In the genomic region with DNA sequence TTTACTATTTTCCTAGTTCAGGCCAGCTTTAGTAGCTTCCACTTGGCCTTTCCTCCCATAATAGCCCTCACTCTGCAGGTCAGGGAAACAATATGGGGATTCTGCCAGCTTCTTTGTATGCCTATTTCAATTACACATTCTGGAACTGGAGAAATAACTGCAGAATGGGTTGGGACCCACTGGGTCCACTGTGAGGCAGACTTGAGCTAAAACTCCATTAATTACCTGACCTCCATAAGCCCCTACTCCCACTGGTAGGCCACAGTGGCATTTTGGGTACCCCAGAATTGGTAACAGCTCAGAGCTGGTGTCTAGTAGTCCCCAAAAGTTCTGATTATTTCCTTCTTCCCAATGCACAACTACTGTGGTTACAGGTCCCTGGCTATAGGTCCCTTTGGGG, we compare ENCODE assay signal across 23 cellular contexts. TPM values are rescaled to one million over a fixed set of nuclear protein-coding genes. Genes with fewer than 3 reads are reported as not detected.
A peak's percentile ranks its signal among the peaks of the same experiment; 100 is the strongest.
DNase-seq lines count a peak whose midpoint lies in the region; ATAC-seq, FAIRE-seq and TF ChIP-seq lines count a peak whose summit lies in the region.
"Had no signal": no experiment of that assay in that cellular context is flagged by ENCODE, and none has a peak within 500 bp of the region (broad histone marks: within the 10 kb centered on the region; RNA-seq: fewer than 3 reads in every experiment).

No MANE protein-coding gene starts in this region.

- H3K79me2 ChIP-seq in DOHH2 (ENCODE audit: control insufficient read depth, low read length) (no peaks in the 10 kb centered on the region), GM12878 (ENCODE audit: control insufficient read depth, insufficient read depth, low read length) (no peaks in the 10 kb centered on the region), HepG2 (ENCODE audit: insufficient read depth, low read length) (no peaks in the 10 kb centered on the region)

- no peak overlapping the region for H3K9ac ChIP-seq in GM12878 (ENCODE audit: control insufficient read depth, insufficient read depth, low read length)
- no peak overlapping the region for H3K9ac ChIP-seq in HepG2 (ENCODE audit: insufficient read depth, low read depth, low read length)

- H3K4me3 Mint-ChIP-seq in endothelial cell (ENCODE audit: unreplicated experiment): no peak overlapping the region
- H3K4me3 Mint-ChIP-seq: activated naive CD8-positive, alpha-beta T cell; B cell; dendritic cell treated with granulocyte-macrophage colony-stimulating factor and Interleukin-4, amounts not matched to agents 40 ng/mL and 50 ng/mL, for 4 days; neural crest cell had no signal

- in situ Hi-C loops in GM12878 (cut with MboI): no loop called here
- in situ Hi-C loops in HepG2 (cut with HindIII; ENCODE audit: extremely low pct_ligation_motif_present, low pct_unique_long_range_greater_than_20kb): no loop called here

- H3K27ac ChIP-seq in DOHH2 (ENCODE audit: low read depth, low read length): no peak overlapping the region
- H3K27ac ChIP-seq in GM12878 (ENCODE audit: control insufficient read depth, insufficient read depth): no peak overlapping the region
- H3K27ac ChIP-seq in HepG2 (ENCODE audit: extremely low read length, insufficient read depth, low read length): no peak overlapping the region
- H3K27ac ChIP-seq: body of pancreas, epithelial cell of prostate, SK-N-MC, stomach had no signal

- TF ChIP-seq POLR2A in GM12878 (IDR thresholded peaks at IDR 0.05; ENCODE audit: low read depth, low read length): no peak
- no peak for TF ChIP-seq POLR2A in HepG2 (IDR thresholded peaks at IDR 0.05; ENCODE audit: insufficient read depth in 1 of 2, low read depth in 2 of 2, low read length in 2 of 2)

- H3K4me2 ChIP-seq in DOHH2 (ENCODE audit: low read length) (no peak overlapping the region), GM12878 (ENCODE audit: control insufficient read depth, insufficient read depth) (no peak overlapping the region), HepG2 (ENCODE audit: low read depth, low read length) (no peak overlapping the region)
- H3K4me2 ChIP-seq: smooth muscle cell had no signal

- H4K20me1 ChIP-seq in DOHH2 (ENCODE audit: control insufficient read depth, insufficient read depth, low read depth, low read length): no peaks in the 10 kb centered on the region
- H4K20me1 ChIP-seq in GM12878 (ENCODE audit: control insufficient read depth, insufficient read depth): no peaks in the 10 kb centered on the region
- H4K20me1 ChIP-seq in HepG2 (ENCODE audit: insufficient read depth, low read length): no peaks in the 10 kb centered on the region

- SMC1A ChIA-PET in GM12878 (lab: Charles Lee; ENCODE audit: uncharacterized antibody, unreplicated experiment): interaction anchor here (0.9 to 3.1 kb wide), 11 partner anchors 9 to 191 kb away, joined by 3 to 47 read pairs (median 5); partner anchors contain the start of gene CNEP1R1

- H3K4me3 ChIP-seq in DOHH2 (ENCODE audit: low read length) (no peak overlapping the region), GM12875 (ENCODE audit: low read depth, low read length) (no peak overlapping the region), GM12878 (no peak overlapping the region), HepG2 (replicated peaks in 1 of 3; ENCODE audit: insufficient read depth in 1 of 3, low read depth in 2 of 3, low read length in 3 of 3) (no peak overlapping the region)
- H3K4me3 ChIP-seq: body of pancreas, SK-N-MC, smooth muscle cell, stomach had no signal

- H3K4me1 Mint-ChIP-seq in endothelial cell (ENCODE audit: unreplicated experiment): no peaks in the 10 kb centered on the region
- H3K4me1 Mint-ChIP-seq: B cell, neural crest cell had no signal

- no peak for FAIRE-seq in GM12878 (lab: Jason Lieb, UNC)
- no peak for FAIRE-seq in HepG2 (lab: Jason Lieb, UNC)
- FAIRE-seq: H54 had no signal

- TF ChIP-seq CTCF in DOHH2 (IDR thresholded peaks at IDR 0.05; ENCODE audit: low read depth, low read length, poor library complexity, severe bottlenecking): peak; percentile 26
- peak; percentile 29; the same call in 1 of the 2 replicates for TF ChIP-seq CTCF in GM12875 (IDR thresholded peaks at IDR 0.05; ENCODE audit: borderline replicate concordance, insufficient read depth, low read depth, low read length)
- peak in 2 of 3 experiments; percentile 6 to 23; a peak in 1 of 6 replicates for TF ChIP-seq CTCF in GM12878 (IDR thresholded peaks at IDR 0.05 in 2 of 3, conservative IDR thresholded peaks at IDR 0.05 in 1 of 3; ENCODE audit: control insufficient read depth in 2 of 3, extremely low read depth in 1 of 3, insufficient read depth in 1 of 3, low read depth in 3 of 3, low read length in 3 of 3)
- TF ChIP-seq CTCF in HepG2 (CRISPR knock-in tag; IDR thresholded peaks at IDR 0.05): peak; percentile 36
- TF ChIP-seq CTCF in endothelial cell (IDR thresholded peaks at IDR 0.05; ENCODE audit: unreplicated experiment): no peak

- POLR2A ChIA-PET in GM12878 (lab: Charles Lee): interaction anchor here (0.9 kb wide), 1 partner anchor 9 kb away, joined by 5 read pairs; no protein-coding TSS in a partner anchor
- POLR2A ChIA-PET in HepG2 (lab: Yijun Ruan, JAX): no interaction called here

- H3K27ac Mint-ChIP-seq in endothelial cell (ENCODE audit: unreplicated experiment): no peak overlapping the region
- H3K27ac Mint-ChIP-seq: activated naive CD8-positive, alpha-beta T cell; B cell; dendritic cell treated with granulocyte-macrophage colony-stimulating factor and Interleukin-4, amounts not matched to agents 40 ng/mL and 50 ng/mL, for 4 days had no signal

- no peaks in the 10 kb centered on the region for H3F3A ChIP-seq in DOHH2 (ENCODE audit: control insufficient read depth, insufficient read depth)

- H3K9me2 ChIP-seq in DOHH2 (replicated peaks; ENCODE audit: control insufficient read depth, low read length): no peaks in the 10 kb centered on the region

- DNase-seq in GM12878 (ENCODE audit: low read depth, low spot score) (no peak), HepG2 (ENCODE audit: low spot score) (no peak), endothelial cell (ENCODE audit: low spot score) (no peak)
- DNase-seq: body of pancreas; left cardiac atrium; NCI-H1436 treated with DMSO at 0.1 percent for 48 hours; NCI-H774; stimulated activated CD4-positive, alpha-beta T cell treated with anti-CD3 and anti-CD28 coated beads, Interleukin-4, amount 100 ng/mL, for 24 hours; stomach; T-helper 9 cell; trophoblast cell had no signal

- H3K27me3 ChIP-seq in DOHH2 (ENCODE audit: control insufficient read depth, low read length) (peaks cover 6% of the 10 kb centered on the region; the same call in 1 of the 2 replicates), GM12878 (replicated peaks in 1 of 2; ENCODE audit: control insufficient read depth in 2 of 2, insufficient read depth in 2 of 2, low read length in 1 of 2) (no peaks in the 10 kb centered on the region), HepG2 (ENCODE audit: control insufficient read depth in 1 of 2, insufficient read depth in 2 of 2, low read length in 2 of 2) (peaks cover 1 to 10% of the 10 kb centered on the region in 2 experiments; a peak in 3 of 5 replicates)
- H3K27me3 ChIP-seq: body of pancreas, stomach had no signal

- RAD21 ChIA-PET in GM12878 (lab: Charles Lee; ENCODE audit: unreplicated experiment): interaction anchor here (1.0 to 1.3 kb wide), 4 partner anchors 15 to 75 kb away, joined by 3 to 26 read pairs (median 4); no protein-coding TSS in a partner anchor

- no peaks in the 10 kb centered on the region for H3K4me1 ChIP-seq in DOHH2 (ENCODE audit: control insufficient read depth, low read length)
- no peaks in the 10 kb centered on the region for H3K4me1 ChIP-seq in GM12878 (ENCODE audit: control insufficient read depth, insufficient read depth, low read length)
- H3K4me1 ChIP-seq in HepG2 (ENCODE audit: insufficient read depth, low read length): peaks cover 4% of the 10 kb centered on the region; the same call in 1 of the 2 replicates
- H3K4me1 ChIP-seq: body of pancreas, stomach had no signal

- peak; percentile 44; the same call in 1 of the 3 replicates for ATAC-seq in GM12878
- peak; percentile 41; the same call in 2 of the 3 replicates for ATAC-seq in HepG2
- ATAC-seq in GM18868 (IDR thresholded peaks at IDR 0.05; ENCODE audit: unreplicated experiment): no peak
- ATAC-seq in HG02870 (IDR thresholded peaks at IDR 0.05; ENCODE audit: unreplicated experiment): no peak
- ATAC-seq: body of pancreas, left cardiac atrium had no signal

- TF ChIP-seq EP300 in GM12878 (IDR thresholded peaks at IDR 0.05; ENCODE audit: borderline replicate concordance in 1 of 2, control insufficient read depth in 1 of 2, low read depth in 2 of 2, low read length in 2 of 2) (no peak), HepG2 (IDR thresholded peaks at IDR 0.05; ENCODE audit: low read depth in 2 of 2, low read length in 2 of 2) (no peak), HepG2 (CRISPR knock-in tag; IDR thresholded peaks at IDR 0.05; ENCODE audit: borderline replicate concordance) (no peak)

- no peaks in the 10 kb centered on the region for H3K9me3 Mint-ChIP-seq in endothelial cell (ENCODE audit: unreplicated experiment)
- H3K9me3 Mint-ChIP-seq: dendritic cell treated with granulocyte-macrophage colony-stimulating factor and Interleukin-4, amounts not matched to agents 40 ng/mL and 50 ng/mL, for 4 days had no signal

- H3K9me3 ChIP-seq in DOHH2 (ENCODE audit: control insufficient read depth, insufficient read depth, low read length): no peaks in the 10 kb centered on the region
- no peaks in the 10 kb centered on the region for H3K9me3 ChIP-seq in GM12878 (replicated peaks; ENCODE audit: control insufficient read depth, insufficient read depth, low read length)
- no peaks in the 10 kb centered on the region for H3K9me3 ChIP-seq in HepG2 (ENCODE audit: low read length)
- H3K9me3 ChIP-seq: body of pancreas, stomach had no signal

- no TSS peak for BruUV-seq in GM12878 (replicated peaks; lab: Mats Ljungman, UMichigan)
- BruUV-seq in HepG2 (replicated peaks; lab: Mats Ljungman, UMichigan): no TSS peak

- TF ChIP-seq RAD21 in GM12878 (IDR thresholded peaks at IDR 0.05; ENCODE audit: insufficient read depth, low read depth, low read length): peak; percentile 40; the same call in 1 of the 2 replicates
- no peak for TF ChIP-seq RAD21 in HepG2 (CRISPR knock-in tag; IDR thresholded peaks at IDR 0.05)

- no peaks in the 10 kb centered on the region for H3K27me3 Mint-ChIP-seq in endothelial cell (ENCODE audit: unreplicated experiment)
- H3K27me3 Mint-ChIP-seq: activated naive CD8-positive, alpha-beta T cell; dendritic cell treated with granulocyte-macrophage colony-stimulating factor and Interleukin-4, amounts not matched to agents 40 ng/mL and 50 ng/mL, for 4 days had no signal

- intact Hi-C loops in GM12878 (cut with micrococcal nuclease; ENCODE audit: unreplicated experiment): loop anchor here (1.0 kb wide), 1 partner anchor 74 kb away; no protein-coding TSS in a partner anchor
- intact Hi-C loops in HepG2 (cut with micrococcal nuclease; ENCODE audit: unreplicated experiment): loop anchor here (5.0 to 10.0 kb wide), 2 partner anchors 76 to 218 kb away; no protein-coding TSS in a partner anchor

- CTCF ChIA-PET in GM12878 (lab: Yijun Ruan, JAX): interaction anchor here (0.7 to 9.8 kb wide), 8 partner anchors 9 to 218 kb away, joined by 3 to 105 read pairs (median 4); no protein-coding TSS in a partner anchor
- CTCF ChIA-PET in HepG2 (lab: Yijun Ruan, JAX; ENCODE audit: low intra/inter-chr PET ratio, low total read pairs): interaction anchor here (1.8 kb wide), 1 partner anchor 74 kb away, joined by 12 read pairs; no protein-coding TSS in a partner anchor

- no peaks in the 10 kb centered on the region for H3K36me3 Mint-ChIP-seq in endothelial cell (ENCODE audit: low read depth, unreplicated experiment)
- H3K36me3 Mint-ChIP-seq: activated naive CD8-positive, alpha-beta T cell had no signal

- H3K36me3 ChIP-seq in DOHH2 (ENCODE audit: control insufficient read depth, low read length) (no peaks in the 10 kb centered on the region), GM12878 (ENCODE audit: control insufficient read depth in 2 of 2, insufficient read depth in 2 of 2, low read length in 1 of 2) (no peaks in the 10 kb centered on the region), HepG2 (replicated peaks in 1 of 2; ENCODE audit: control insufficient read depth in 1 of 2, insufficient read depth in 2 of 2, low read length in 2 of 2) (no peaks in the 10 kb centered on the region)
- H3K36me3 ChIP-seq: stomach had no signal

- no peak overlapping the region for H2AFZ ChIP-seq in GM12878 (ENCODE audit: control insufficient read depth, low read depth, low read length)
- no peak overlapping the region for H2AFZ ChIP-seq in HepG2 (ENCODE audit: low read length)

RNA-seq across cellular contexts. Expression of gene TENT4B, which starts 16.7 kb away (rescaled TPM):
- total RNA-seq in GM12878 (2013; cell fraction: nucleolus; rRNA removed): 17.1 and 18.2 TPM in 2 replicates
- total RNA-seq in GM12878 (2014; rRNA removed) (10.0 and 10.8 TPM in 2 replicates), GM12878 (2014; rRNA removed; fragmentation: Illumina TruSeq; extraction: Trizol) (9.8 and 10.7 TPM in 2 replicates), GM12878 (2021) (13.0 and 15.4 TPM in 2 replicates), HepG2 (2016; rRNA removed; fragmentation: Illumina TruSeq; extraction: Trizol) (32.8 and 36.0 TPM in 2 replicates), endothelial cell (ENCODE audit: unreplicated experiment) (7.1 TPM)
- 4.1 TPM for polyA plus RNA-seq in GM12878 (2011; ENCODE audit: low read depth)
- polyA plus RNA-seq in GM12878 (2011; rRNA removed) (12.5 and 18.5 TPM in 2 replicates), GM12878 (2014; fragmentation: Illumina TruSeq; extraction: Trizol) (13.4 and 17.0 TPM in 2 replicates), GM12878 (2014; fragmentation: Nextera tagmentation; extraction: Ambion mirVana) (10 to 100 TPM; 11.7 to 16.7 TPM), GM12878 (2014; rRNA removed) (7.3 and 9.0 TPM in 2 replicates), GM12878 (2016; fragmentation: Nextera tagmentation; extraction: Ambion mirVana) (1 to 10 TPM; 4.4 to 8.4 TPM), HepG2 (2011; rRNA removed) (12.0 and 15.0 TPM in 2 replicates)
- 5.7 and 6.2 TPM in 2 replicates for polyA plus RNA-seq in GM12878 (2011; cell fraction: cytosol; rRNA removed)
- polyA plus RNA-seq in GM12878 (2011; cell fraction: nucleus; rRNA removed): 4.8 TPM in 2 replicates
- polyA plus RNA-seq in GM12878 (2012): 6.2 and 8.1 TPM in 2 replicates
- polyA minus RNA-seq in GM12878 (2011; rRNA and poly(A)+ RNA removed): 13.0 and 20.9 TPM in 2 replicates
- polyA minus RNA-seq in GM12878 (2011; cell fraction: cytosol; rRNA and poly(A)+ RNA removed): 8.7 and 8.8 TPM in 2 replicates
- polyA minus RNA-seq in GM12878 (2011; cell fraction: nucleus; rRNA and poly(A)+ RNA removed): 3.3 and 6.9 TPM in 2 replicates
- 2.9 and 4.3 TPM in 2 replicates for total RNA-seq in HepG2 (2016; cell fraction: cytosol; rRNA removed; fragmentation: Illumina TruSeq; extraction: Trizol; ENCODE audit: low read depth)
- total RNA-seq in HepG2 (2016; cell fraction: insoluble cytoplasmic fraction; rRNA removed; fragmentation: Illumina TruSeq; extraction: Trizol): 32.0 and 35.5 TPM in 2 replicates
- 13.6 and 15.7 TPM in 2 replicates for total RNA-seq in HepG2 (2016; cell fraction: membrane; rRNA removed; fragmentation: Illumina TruSeq; extraction: Trizol)
- total RNA-seq in HepG2 (2016; cell fraction: nucleus; rRNA removed; fragmentation: Illumina TruSeq; extraction: Trizol): 27.7 and 32.7 TPM in 2 replicates
- polyA plus RNA-seq in HepG2 (2011; cell fraction: cytosol; rRNA removed): 6.2 and 9.6 TPM in 2 replicates
- polyA plus RNA-seq in HepG2 (2011; cell fraction: nucleus; rRNA removed): 7.0 and 7.5 TPM in 2 replicates
- polyA plus RNA-seq in HepG2 (2012): 12.9 and 15.1 TPM in 2 replicates
- polyA plus RNA-seq in HepG2 (2016; cell fraction: cytosol; fragmentation: Illumina TruSeq; extraction: Trizol; ENCODE audit: low read depth): 0.93 and 0.94 TPM in 2 replicates
- polyA plus RNA-seq in HepG2 (2016; cell fraction: insoluble cytoplasmic fraction; fragmentation: Illumina TruSeq; extraction: Trizol; ENCODE audit: low read depth): 29.7 and 32.3 TPM in 2 replicates
- 5.3 and 6.4 TPM in 2 replicates for polyA plus RNA-seq in HepG2 (2016; cell fraction: membrane; fragmentation: Illumina TruSeq; extraction: Trizol; ENCODE audit: low read depth)
- polyA plus RNA-seq in HepG2 (2016; cell fraction: nucleus; fragmentation: Illumina TruSeq; extraction: Trizol; ENCODE audit: insufficient read depth, low read depth): 32.1 and 32.7 TPM in 2 replicates
- 11.8 and 15.0 TPM in 2 replicates for polyA minus RNA-seq in HepG2 (2011; rRNA and poly(A)+ RNA removed; ENCODE audit: low replicate concordance)
- 21.1 and 22.3 TPM in 2 replicates for polyA minus RNA-seq in HepG2 (2011; cell fraction: cytosol; rRNA and poly(A)+ RNA removed)
- polyA minus RNA-seq in HepG2 (2011; cell fraction: nucleus; rRNA and poly(A)+ RNA removed): 33.9 and 35.8 TPM in 2 replicates

Comparison
In these comparisons a context has a peak if more than half of its experiments do, and no peak if none do; other contexts are left out.
1. ATAC-seq: peak in GM12878 (single experiment) and HepG2 (single experiment); none in GM18868 (single experiment) and HG02870 (single experiment).